In genomic region chr1:198651685-198652400, GRCh38 we compare ENCODE assay signal across 8 cellular contexts. TPM values are rescaled to one million over a fixed set of nuclear protein-coding genes. Genes with fewer than 3 reads are reported as not detected.
DNase-seq lines count a peak whose midpoint lies in the region; ATAC-seq and TF ChIP-seq lines count a peak whose summit lies in the region.

No MANE protein-coding gene starts in this region.

- peaks cover 15% of the 10 kb centered on the region for H3K36me3 ChIP-seq in CD4-positive, alpha-beta memory T cell (ENCODE audit: insufficient read depth, low read length)

- intact Hi-C loops in CD4-positive, alpha-beta memory T cell (cut with micrococcal nuclease): loop anchor here (1.0 kb wide), 1 partner anchor 8 kb away; no protein-coding TSS in a partner anchor
- intact Hi-C loops in posterior vena cava (cut with DNase I): no loop called here

- POLR2A ChIA-PET in CD4-positive, alpha-beta memory T cell (lab: Charles Lee; ENCODE audit: partially characterized antibody): interaction anchor here (0.6 to 11.5 kb wide), 15 partner anchors 9 to 132 kb away, joined by 3 to 427 read pairs (median 13); partner anchors contain the start of gene PTPRC
- POLR2A ChIA-PET in activated CD8-positive, alpha-beta T cell treated with anti-CD3 and anti-CD28 coated beads, Interleukin-2, amount 10 ng/mL, durations not matched to agents 7 days and 5 days (lab: Charles Lee): interaction anchor here (1.0 to 9.0 kb wide), 10 partner anchors 9 to 493 kb away, joined by 3 to 90 read pairs (median 8); partner anchors contain the start of gene PTPRC

- H3K4me1 Mint-ChIP-seq in CD4-positive, alpha-beta memory T cell: peaks cover 49 to 73% (median 64%) of the 10 kb centered on the region in 4 donors
- H3K4me1 Mint-ChIP-seq in activated CD8-positive, alpha-beta T cell treated with anti-CD3 and anti-CD28 coated beads, Interleukin-2, amount 10 ng/mL, durations not matched to agents 7 days and 5 days (ENCODE audit: low read depth): peaks cover 75% of the 10 kb centered on the region

- H3K4me1 ChIP-seq in CD4-positive, alpha-beta memory T cell (ENCODE audit: insufficient read depth, low read length): peaks cover 91% of the 10 kb centered on the region

- H3K27ac ChIP-seq in CD4-positive, alpha-beta memory T cell (ENCODE audit: low read depth, low read length): peak overlapping the region; percentile 73
- H3K27ac ChIP-seq in coronary artery: no peak overlapping the region

- no peaks in the 10 kb centered on the region for H3K27me3 Mint-ChIP-seq in CD4-positive, alpha-beta memory T cell
- no peaks in the 10 kb centered on the region for H3K27me3 Mint-ChIP-seq in activated CD8-positive, alpha-beta T cell treated with anti-CD3 and anti-CD28 coated beads, Interleukin-2, amount 10 ng/mL, durations not matched to agents 7 days and 5 days (ENCODE audit: low read depth)

- CTCF ChIA-PET in CD4-positive, alpha-beta memory T cell (lab: Charles Lee; ENCODE audit: partially characterized antibody): interaction anchor here (0.6 to 3.9 kb wide), 10 partner anchors 16 to 129 kb away, joined by 3 to 31 read pairs (median 6); no protein-coding TSS in a partner anchor
- CTCF ChIA-PET in activated CD8-positive, alpha-beta T cell treated with anti-CD3 and anti-CD28 coated beads, Interleukin-2, amount 10 ng/mL, durations not matched to agents 7 days and 5 days (lab: Charles Lee): interaction anchor here (0.8 to 3.7 kb wide), 11 partner anchors 9 to 133 kb away, joined by 3 to 29 read pairs (median 6); no protein-coding TSS in a partner anchor

- H3K27me3 ChIP-seq in CD4-positive, alpha-beta memory T cell (ENCODE audit: insufficient read depth, low read length): no peaks in the 10 kb centered on the region

- no peaks in the 10 kb centered on the region for H3K9me3 Mint-ChIP-seq in CD4-positive, alpha-beta memory T cell
- no peaks in the 10 kb centered on the region for H3K9me3 Mint-ChIP-seq in activated CD8-positive, alpha-beta T cell treated with anti-CD3 and anti-CD28 coated beads, Interleukin-2, amount 10 ng/mL, durations not matched to agents 7 days and 5 days (ENCODE audit: insufficient read depth)

- ATAC-seq in GM19035 (IDR thresholded peaks at IDR 0.05; ENCODE audit: unreplicated experiment): peak; percentile 45
- ATAC-seq in HG03280 (IDR thresholded peaks at IDR 0.05; ENCODE audit: unreplicated experiment): peak; percentile 38
- peak; percentile 21 for ATAC-seq in activated CD8-positive, alpha-beta T cell treated with anti-CD3 and anti-CD28 coated beads, Interleukin-2, amount 10 ng/mL, durations not matched to agents 7 days and 5 days
- no peak for ATAC-seq in HG02938 (IDR thresholded peaks at IDR 0.05; ENCODE audit: unreplicated experiment)

- H3K4me3 Mint-ChIP-seq in CD4-positive, alpha-beta memory T cell: peak overlapping the region; percentile 70 to 88 (median 78)
- H3K4me3 Mint-ChIP-seq in activated CD8-positive, alpha-beta T cell treated with anti-CD3 and anti-CD28 coated beads, Interleukin-2, amount 10 ng/mL, durations not matched to agents 7 days and 5 days: peak overlapping the region; percentile 74

- H3K36me3 Mint-ChIP-seq in CD4-positive, alpha-beta memory T cell: peaks cover 39 to 54% of the 10 kb centered on the region in 2 donors
- peaks cover 71% of the 10 kb centered on the region for H3K36me3 Mint-ChIP-seq in activated CD8-positive, alpha-beta T cell treated with anti-CD3 and anti-CD28 coated beads, Interleukin-2, amount 10 ng/mL, durations not matched to agents 7 days and 5 days (ENCODE audit: low read depth)

- DNase-seq in CD4-positive, alpha-beta memory T cell: no peak
- DNase-seq in activated CD8-positive, alpha-beta T cell treated with anti-CD3 and anti-CD28 coated beads, Interleukin-2, amount 10 ng/mL, durations not matched to agents 7 days and 5 days: no peak
- DNase-seq in posterior vena cava (ENCODE audit: low spot score): no peak
- DNase-seq in coronary artery (ENCODE audit: low spot score): no peak
- no peak for DNase-seq in SHP77 treated with DMSO at 0.1 percent for 48 hours (lab: John Stamatoyannopoulos, UW)

- peak overlapping the region; percentile 12 to 39 for H3K4me3 ChIP-seq in CD4-positive, alpha-beta memory T cell (ENCODE audit: low read length in 2 of 2)
- no peak overlapping the region for H3K4me3 ChIP-seq in coronary artery

- no peak for TF ChIP-seq CTCF in coronary artery (IDR thresholded peaks at IDR 0.05)

- no peaks in the 10 kb centered on the region for H3K9me3 ChIP-seq in CD4-positive, alpha-beta memory T cell (ENCODE audit: control insufficient read depth in 1 of 2, low read length in 2 of 2)

- H3K27ac Mint-ChIP-seq in CD4-positive, alpha-beta memory T cell: peak overlapping the region; percentile 94 to 98 (median 96)
- H3K27ac Mint-ChIP-seq in activated CD8-positive, alpha-beta T cell treated with anti-CD3 and anti-CD28 coated beads, Interleukin-2, amount 10 ng/mL, durations not matched to agents 7 days and 5 days: peak overlapping the region; percentile 65

RNA-seq across cellular contexts. Expression of gene PTPRC, which starts 13.0 kb away (rescaled TPM):
- 100 to 1,000 TPM; 974 to 987 TPM for total RNA-seq in CD4-positive, alpha-beta memory T cell
- polyA plus RNA-seq in CD4-positive, alpha-beta memory T cell: 1,000 to 10,000 TPM in 1 of 2 donors, 100 to 1,000 TPM in 1; 915 to 1,019 TPM
- total RNA-seq in activated CD8-positive, alpha-beta T cell treated with anti-CD3 and anti-CD28 coated beads, Interleukin-2, amount 10 ng/mL, durations not matched to agents 7 days and 5 days: 100 to 1,000 TPM; 604 to 619 TPM
- 10 to 100 TPM; 30.8 to 41.7 TPM for total RNA-seq in posterior vena cava

Comparison
In these comparisons a context has a peak if more than half of its experiments do, and no peak if none do; other contexts are left out.
1. RNA of gene PTPRC, which starts 13.0 kb away (total RNA-seq): 974 to 987 TPM in CD4-positive, alpha-beta memory T cell and 604 to 619 TPM in activated CD8-positive, alpha-beta T cell treated with anti-CD3 and anti-CD28 coated beads, Interleukin-2, amount 10 ng/mL, durations not matched to agents 7 days and 5 days; 30.8 to 41.7 TPM in posterior vena cava; every median in the first group is over 10 times any median in the second.